Comparison of ENCODE assay signal across 2 cellular contexts in genomic region chr10:129800-130199, GRCh38.
TF ChIP-seq lines count a peak whose summit lies in the region.

No MANE protein-coding gene starts in this region.

TF ChIP-seq in HepG2, 621 proteins besides CTCF, POLR2A, EP300 and RAD21:
- TF ChIP-seq PRDM10 (CRISPR knock-in tag; IDR thresholded peaks at IDR 0.05; ENCODE audit: low read depth) (no peak), BCL6 (CRISPR knock-in tag; IDR thresholded peaks at IDR 0.05) (peak; percentile 63)

TF ChIP-seq in K562, 482 proteins besides CTCF, POLR2A, EP300 and RAD21:
- no peak for TF ChIP-seq MED1 (CRISPR knock-in tag; IDR thresholded peaks at IDR 0.05; ENCODE audit: borderline replicate concordance)
- no peak for TF ChIP-seq NCOA6 (IDR thresholded peaks at IDR 0.05)
- TF ChIP-seq PRMT5 (CRISPR knock-in tag; IDR thresholded peaks at IDR 0.05): no peak
- no peak for TF ChIP-seq E2F6 (IDR thresholded peaks at IDR 0.05; ENCODE audit: borderline replicate concordance in 1 of 2, extremely low read depth in 1 of 2, insufficient read depth in 1 of 2, insufficient read length in 1 of 2, low read depth in 1 of 2, low read length in 1 of 2, poor library complexity in 1 of 2, severe bottlenecking in 1 of 2)
- TF ChIP-seq ZNF699 (CRISPR knock-in tag; IDR thresholded peaks at IDR 0.05; ENCODE audit: insufficient replicate concordance): no peak
- TF ChIP-seq SIN3B (IDR thresholded peaks at IDR 0.05; ENCODE audit: low read depth): no peak
- TF ChIP-seq SOX6 (IDR thresholded peaks at IDR 0.05): peak; percentile 58; the same call in 1 of the 2 replicates
- peak; percentile 53; the same call in 1 of the 2 replicates for TF ChIP-seq CTBP1 (IDR thresholded peaks at IDR 0.05; ENCODE audit: borderline replicate concordance)
- TF ChIP-seq ZBTB11 (CRISPR knock-in tag; IDR thresholded peaks at IDR 0.05): no peak
- TF ChIP-seq E2F4 (CRISPR knock-in tag; IDR thresholded peaks at IDR 0.05; ENCODE audit: low read depth): no peak
- no peak for TF ChIP-seq SETDB1 (IDR thresholded peaks at IDR 0.05; ENCODE audit: low read length)
